ENCODE assay signal across 7 cellular contexts in genomic region chr9:39483880-39484279, GRCh38.
ATAC-seq lines count a peak whose summit lies in the region.

No MANE protein-coding gene starts in this region.

- ATAC-seq in GM18517 (IDR thresholded peaks at IDR 0.05; ENCODE audit: unreplicated experiment), result peak; percentile 42
- ATAC-seq in GM19035 (IDR thresholded peaks at IDR 0.05; ENCODE audit: unreplicated experiment), result peak; percentile 9
- ATAC-seq in GM21367 (IDR thresholded peaks at IDR 0.05; ENCODE audit: unreplicated experiment), result peak; percentile 16
- ATAC-seq in GM21825 (IDR thresholded peaks at IDR 0.05; ENCODE audit: unreplicated experiment), result peak; percentile 29
- ATAC-seq in HG02885 (IDR thresholded peaks at IDR 0.05; ENCODE audit: poor library complexity, unreplicated experiment), result peak; percentile 38
- ATAC-seq in HG03175 (IDR thresholded peaks at IDR 0.05; ENCODE audit: unreplicated experiment), result peak; percentile 2
- ATAC-seq in HG03571 (IDR thresholded peaks at IDR 0.05; ENCODE audit: unreplicated experiment), result peak; percentile 24

Comparison
In these comparisons a context has a peak if more than half of its experiments do, and no peak if none do; other contexts are left out.
1. Peak in every context shown above with its lines: ATAC-seq.